8 cellular contexts compared by ENCODE assay signal in genomic region chr4:147943159-147943638, GRCh38.
DNase-seq lines count a peak whose midpoint lies in the region; ATAC-seq, FAIRE-seq and TF ChIP-seq lines count a peak whose summit lies in the region.

No MANE protein-coding gene starts in this region.

- H3K9me3 ChIP-seq in kidney (ENCODE audit: control insufficient read depth in 1 of 2, low read length in 2 of 2) (no peaks in the 10 kb centered on the region), OCI-LY7 (ENCODE audit: low read length) (no peaks in the 10 kb centered on the region)

- TF ChIP-seq CTCF in kidney (IDR thresholded peaks at IDR 0.05; ENCODE audit: borderline replicate concordance, extremely low read depth, insufficient read depth) (no peak), OCI-LY7 (conservative IDR thresholded peaks at IDR 0.05; ENCODE audit: low read length) (no peak)

- H4K20me1 ChIP-seq in OCI-LY7 (ENCODE audit: insufficient read depth, low read length): no peaks in the 10 kb centered on the region

- peaks cover 36% of the 10 kb centered on the region for H3K36me3 Mint-ChIP-seq in activated CD8-positive, alpha-beta memory T cell treated with anti-CD3 and anti-CD28 coated beads, Interleukin-2, amount 10 ng/mL, durations not matched to agents 7 days and 5 days
- no peaks in the 10 kb centered on the region for H3K36me3 Mint-ChIP-seq in stimulated activated memory B cell treated with anti-CD40 and anti-IgM and Interleukin-4, amounts not matched to agents 10 μg/mL and 1 μg/mL and 100 μg/mL, for 72 hours

- FAIRE-seq in kidney (lab: Jason Lieb, UNC): no peak

- H3K79me2 ChIP-seq in OCI-LY7 (ENCODE audit: insufficient read depth, low read depth, low read length): no peaks in the 10 kb centered on the region

- intact Hi-C loops in kidney (cut with DNase I) (no loop called here), OCI-LY7 (cut with micrococcal nuclease; ENCODE audit: unreplicated experiment) (no loop called here)

- H3K4me3 ChIP-seq in kidney (ENCODE audit: low read length in 2 of 2) (no peak overlapping the region), OCI-LY7 (ENCODE audit: low read depth, low read length, poor library complexity, severe bottlenecking) (no peak overlapping the region)

- H3K27ac ChIP-seq in kidney (ENCODE audit: low read depth in 2 of 2, low read length in 2 of 2) (no peak overlapping the region), OCI-LY7 (ENCODE audit: low read depth, low read length, poor library complexity, severe bottlenecking) (no peak overlapping the region)

- no peak overlapping the region for H3K9ac ChIP-seq in kidney (ENCODE audit: low read length in 2 of 2)

- H3K4me1 Mint-ChIP-seq in activated CD8-positive, alpha-beta memory T cell treated with anti-CD3 and anti-CD28 coated beads, Interleukin-2, amount 10 ng/mL, durations not matched to agents 7 days and 5 days: peaks cover 32% of the 10 kb centered on the region
- H3K4me1 Mint-ChIP-seq in stimulated activated memory B cell treated with anti-CD40 and anti-IgM and Interleukin-4, amounts not matched to agents 10 μg/mL and 1 μg/mL and 100 μg/mL, for 72 hours: peaks cover 9% of the 10 kb centered on the region

- no peak for DNase-seq in activated CD8-positive, alpha-beta memory T cell treated with anti-CD3 and anti-CD28 coated beads, Interleukin-2, amount 10 ng/mL, durations not matched to agents 7 days and 5 days
- no peak for DNase-seq in activated CD8-positive, alpha-beta memory T cell treated with anti-CD3 and anti-CD28 coated beads for 24 hours
- DNase-seq in NOMO-1 treated with dmso at 0.1 percent for 144 hours (lab: John Stamatoyannopoulos, UW; ENCODE audit: unreplicated experiment): peak; percentile 6
- DNase-seq in kidney: no peak
- no peak for DNase-seq in NCI-H82 (lab: John Stamatoyannopoulos, UW)
- no peak for DNase-seq in OCI-LY7 (ENCODE audit: low spot score)

- POLR2A ChIA-PET in OCI-LY7 (lab: Charles Lee): interaction anchor here (0.8 to 1.1 kb wide), 2 partner anchors 26 to 1796 kb away, joined by 3 read pairs; no protein-coding TSS in a partner anchor

- CTCF ChIA-PET in activated CD8-positive, alpha-beta memory T cell treated with anti-CD3 and anti-CD28 coated beads, Interleukin-2, amount 10 ng/mL, durations not matched to agents 7 days and 5 days (lab: Charles Lee): interaction anchor here (0.8 to 1.6 kb wide), 7 partner anchors 10 to 259 kb away, joined by 3 to 6 read pairs (median 4); partner anchors contain the start of genes ARHGAP10 and PRMT9
- CTCF ChIA-PET in OCI-LY7 (lab: Charles Lee; ENCODE audit: unreplicated experiment): no interaction called here

- peaks cover 2% of the 10 kb centered on the region for H3K27me3 Mint-ChIP-seq in activated CD8-positive, alpha-beta memory T cell treated with anti-CD3 and anti-CD28 coated beads, Interleukin-2, amount 10 ng/mL, durations not matched to agents 7 days and 5 days
- peaks cover 10% of the 10 kb centered on the region for H3K27me3 Mint-ChIP-seq in stimulated activated memory B cell treated with anti-CD40 and anti-IgM and Interleukin-4, amounts not matched to agents 10 μg/mL and 1 μg/mL and 100 μg/mL, for 72 hours

- peak overlapping the region; percentile 4 for H3K4me3 Mint-ChIP-seq in activated CD8-positive, alpha-beta memory T cell treated with anti-CD3 and anti-CD28 coated beads, Interleukin-2, amount 10 ng/mL, durations not matched to agents 7 days and 5 days
- no peak overlapping the region for H3K4me3 Mint-ChIP-seq in stimulated activated memory B cell treated with anti-CD40 and anti-IgM and Interleukin-4, amounts not matched to agents 10 μg/mL and 1 μg/mL and 100 μg/mL, for 72 hours

- H3K4me1 ChIP-seq in kidney (ENCODE audit: control insufficient read depth in 1 of 2, insufficient read depth in 1 of 2, low read depth in 1 of 2, low read length in 2 of 2) (no peaks in the 10 kb centered on the region), OCI-LY7 (ENCODE audit: insufficient read depth, low read length, poor library complexity, severe bottlenecking) (no peaks in the 10 kb centered on the region)

- no peak overlapping the region for H2AFZ ChIP-seq in OCI-LY7 (ENCODE audit: low read length)

- H3K27ac Mint-ChIP-seq in activated CD8-positive, alpha-beta memory T cell treated with anti-CD3 and anti-CD28 coated beads, Interleukin-2, amount 10 ng/mL, durations not matched to agents 7 days and 5 days: peak overlapping the region; percentile 54
- H3K27ac Mint-ChIP-seq in stimulated activated memory B cell treated with anti-CD40 and anti-IgM and Interleukin-4, amounts not matched to agents 10 μg/mL and 1 μg/mL and 100 μg/mL, for 72 hours: no peak overlapping the region

- peaks cover 0 to 7% of the 10 kb centered on the region in 2 donors for H3K36me3 ChIP-seq in kidney (ENCODE audit: control insufficient read depth in 1 of 2, insufficient read depth in 2 of 2, low read length in 2 of 2)
- no peaks in the 10 kb centered on the region for H3K36me3 ChIP-seq in OCI-LY7 (ENCODE audit: insufficient read depth, low read length)

- no peaks in the 10 kb centered on the region for H3K9me2 ChIP-seq in OCI-LY7 (ENCODE audit: insufficient read depth, low read length)

- no peak overlapping the region for H3K4me2 ChIP-seq in OCI-LY7 (ENCODE audit: low read length)

- H3K9me3 Mint-ChIP-seq in activated CD8-positive, alpha-beta memory T cell treated with anti-CD3 and anti-CD28 coated beads, Interleukin-2, amount 10 ng/mL, durations not matched to agents 7 days and 5 days (ENCODE audit: low read depth): no peaks in the 10 kb centered on the region
- no peaks in the 10 kb centered on the region for H3K9me3 Mint-ChIP-seq in stimulated activated memory B cell treated with anti-CD40 and anti-IgM and Interleukin-4, amounts not matched to agents 10 μg/mL and 1 μg/mL and 100 μg/mL, for 72 hours

- ATAC-seq in activated CD8-positive, alpha-beta memory T cell treated with anti-CD3 and anti-CD28 coated beads, Interleukin-2, amount 10 ng/mL, durations not matched to agents 7 days and 5 days: peak; percentile 79
- ATAC-seq in HG02759 (IDR thresholded peaks at IDR 0.05; ENCODE audit: unreplicated experiment): peak; percentile 93
- peak; percentile 22 for ATAC-seq in stimulated activated memory B cell treated with anti-CD40 and anti-IgM and Interleukin-4, amounts not matched to agents 10 μg/mL and 1 μg/mL and 100 μg/mL, for 72 hours

- no TSS peak for BruUV-seq in OCI-LY7 (replicated peaks; lab: Mats Ljungman, UMichigan)

Comparison
In these comparisons a context has a peak if more than half of its experiments do, and no peak if none do; other contexts are left out.
1. ATAC-seq: peak in every context shown above with its lines; median percentile 93 in HG02759; 79 in activated CD8-positive, alpha-beta memory T cell treated with anti-CD3 and anti-CD28 coated beads, Interleukin-2, amount 10 ng/mL, durations not matched to agents 7 days and 5 days; 22 in stimulated activated memory B cell treated with anti-CD40 and anti-IgM and Interleukin-4, amounts not matched to agents 10 μg/mL and 1 μg/mL and 100 μg/mL, for 72 hours.